Comparison of ENCODE assay signal across 8 cellular contexts in the genomic region with DNA sequence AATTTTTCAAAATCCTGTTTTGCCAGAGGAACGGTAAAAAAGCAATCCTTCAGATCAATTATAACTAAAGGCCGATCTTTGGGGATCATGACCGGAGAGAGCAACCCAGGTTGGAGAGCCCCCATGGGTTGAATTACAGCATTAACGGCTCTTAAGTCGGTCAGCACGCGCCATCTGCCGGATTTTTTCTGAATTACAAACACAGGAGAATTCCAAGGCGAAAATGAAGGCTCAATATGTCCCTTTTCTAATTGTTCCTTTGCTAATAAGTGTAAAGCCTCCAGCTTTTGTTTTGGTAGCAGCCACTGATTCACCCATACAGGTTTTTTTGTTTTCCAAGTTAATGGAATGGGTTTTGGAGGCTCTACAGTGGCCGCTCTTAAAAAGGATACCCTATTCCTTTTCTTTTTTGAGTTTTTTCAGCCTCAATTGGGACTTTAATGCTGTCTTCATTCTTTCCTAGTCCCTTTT. TPM values are rescaled to one million over a fixed set of nuclear protein-coding genes. Genes with fewer than 3 reads are reported as not detected.
DNase-seq lines count a peak whose midpoint lies in the region; ATAC-seq, FAIRE-seq and TF ChIP-seq lines count a peak whose summit lies in the region.

No MANE protein-coding gene starts in this region.

- peak overlapping the region; percentile 32 for H2AFZ ChIP-seq in hepatocyte

- peaks cover 19% of the 10 kb centered on the region for H3K4me1 Mint-ChIP-seq in activated naive CD8-positive, alpha-beta T cell treated with anti-CD3 and anti-CD28 coated beads, Interleukin-2, amount 10 ng/mL, durations not matched to agents 7 days and 5 days

- H3K79me2 ChIP-seq in hepatocyte = no peaks in the 10 kb centered on the region

- ATAC-seq in activated naive CD8-positive, alpha-beta T cell treated with anti-CD3 and anti-CD28 coated beads, Interleukin-2, amount 10 ng/mL, durations not matched to agents 7 days and 5 days (ENCODE audit: low read depth) = no peak
- no peak for ATAC-seq in HG03457 (IDR thresholded peaks at IDR 0.05; ENCODE audit: unreplicated experiment)
- no peak for ATAC-seq in esophagus mucosa

- H3K4me3 ChIP-seq in hepatocyte (no peak overlapping the region), small intestine (ENCODE audit: low read depth in 1 of 2, low read length in 2 of 2) (no peak overlapping the region)

- H3K36me3 ChIP-seq in hepatocyte (replicated peaks; ENCODE audit: insufficient read depth, low read depth) = no peaks in the 10 kb centered on the region
- H3K36me3 ChIP-seq in small intestine (ENCODE audit: control insufficient read depth in 2 of 2, insufficient read depth in 2 of 2, low read length in 2 of 2) = no peaks in the 10 kb centered on the region

- H3K4me3 Mint-ChIP-seq in activated naive CD8-positive, alpha-beta T cell treated with anti-CD3 and anti-CD28 coated beads, Interleukin-2, amount 10 ng/mL, durations not matched to agents 7 days and 5 days = no peak overlapping the region

- FAIRE-seq in small intestine (lab: Jason Lieb, UNC) = no peak

- DNase-seq in EH (ENCODE audit: low read depth) = peak; percentile 72
- peak; percentile 64 for DNase-seq in NCI-H1105 treated with DMSO at 0.1 percent for 48 hours (lab: John Stamatoyannopoulos, UW)
- peak; percentile 40 for DNase-seq in SKM-1 (lab: John Stamatoyannopoulos, UW; ENCODE audit: unreplicated experiment)
- DNase-seq in activated naive CD8-positive, alpha-beta T cell treated with anti-CD3 and anti-CD28 coated beads, Interleukin-2, amount 10 ng/mL, durations not matched to agents 7 days and 5 days = peak; percentile 46
- peak; percentile 84 for DNase-seq in hepatocyte (ENCODE audit: low spot score)
- peak; percentile 69 for DNase-seq in small intestine

- H3K9me3 ChIP-seq in hepatocyte (ENCODE audit: low read depth) = no peaks in the 10 kb centered on the region
- H3K9me3 ChIP-seq in small intestine (ENCODE audit: control insufficient read depth, low read depth) = no peaks in the 10 kb centered on the region

- H3K27ac ChIP-seq in hepatocyte (no peak overlapping the region), small intestine (ENCODE audit: low read depth in 1 of 2, low read length in 1 of 2) (no peak overlapping the region)

- no peaks in the 10 kb centered on the region for H3K9me2 ChIP-seq in hepatocyte (replicated peaks; ENCODE audit: insufficient read depth)

- H3K9me3 Mint-ChIP-seq in activated naive CD8-positive, alpha-beta T cell treated with anti-CD3 and anti-CD28 coated beads, Interleukin-2, amount 10 ng/mL, durations not matched to agents 7 days and 5 days = no peaks in the 10 kb centered on the region

- POLR2A ChIA-PET in activated naive CD8-positive, alpha-beta T cell treated with anti-CD3 and anti-CD28 coated beads, Interleukin-2, amount 10 ng/mL, durations not matched to agents 7 days and 5 days (lab: Charles Lee) = no interaction called here

- WGBS in hepatocyte (ENCODE audit: low lambda C conversion rate, missing lambda C conversion rate) = 12% methylated on average over 10 of the region's 10 CpGs
- 9 to 10% (median 10%) methylated on average over 10 of the region's 10 CpGs for WGBS in small intestine, 3 donors

- no peaks in the 10 kb centered on the region for H4K20me1 ChIP-seq in hepatocyte (ENCODE audit: insufficient read depth, poor library complexity, severe bottlenecking)

- H3K4me1 ChIP-seq in hepatocyte (ENCODE audit: insufficient read depth) = peaks cover 11% of the 10 kb centered on the region
- H3K4me1 ChIP-seq in small intestine (ENCODE audit: control insufficient read depth in 2 of 2, insufficient read depth in 1 of 2, low read depth in 1 of 2, low read length in 1 of 2) = no peaks in the 10 kb centered on the region

- peak; percentile 66 for TF ChIP-seq CTCF in hepatocyte (IDR thresholded peaks at IDR 0.05; ENCODE audit: poor library complexity)

- peak overlapping the region; percentile 58 for H3K4me2 ChIP-seq in hepatocyte

- no peaks in the 10 kb centered on the region for H3K36me3 Mint-ChIP-seq in activated naive CD8-positive, alpha-beta T cell treated with anti-CD3 and anti-CD28 coated beads, Interleukin-2, amount 10 ng/mL, durations not matched to agents 7 days and 5 days

- H3K27me3 Mint-ChIP-seq in activated naive CD8-positive, alpha-beta T cell treated with anti-CD3 and anti-CD28 coated beads, Interleukin-2, amount 10 ng/mL, durations not matched to agents 7 days and 5 days = no peaks in the 10 kb centered on the region

- no peak overlapping the region for H3K27ac Mint-ChIP-seq in activated naive CD8-positive, alpha-beta T cell treated with anti-CD3 and anti-CD28 coated beads, Interleukin-2, amount 10 ng/mL, durations not matched to agents 7 days and 5 days

- H3K27me3 ChIP-seq in hepatocyte (no peaks in the 10 kb centered on the region), small intestine (ENCODE audit: control insufficient read depth in 2 of 2, insufficient read depth in 2 of 2, low read length in 2 of 2) (no peaks in the 10 kb centered on the region)

RNA-seq across cellular contexts. Expression of a gene that starts 16.9 kb away (rescaled TPM):
- not detected for total RNA-seq in activated naive CD8-positive, alpha-beta T cell treated with anti-CD3 and anti-CD28 coated beads, Interleukin-2, amount 10 ng/mL, durations not matched to agents 7 days and 5 days
- total RNA-seq in hepatocyte = not detected in 2 replicates
- polyA plus RNA-seq in hepatocyte = not detected in 2 replicates
- polyA plus RNA-seq in small intestine = not detected
- not detected for total RNA-seq in esophagus mucosa

RNA-seq across cellular contexts. Expression of a gene that starts 19.5 kb away (rescaled TPM):
- 10 to 100 TPM; 77.6 to 79.3 TPM for total RNA-seq in activated naive CD8-positive, alpha-beta T cell treated with anti-CD3 and anti-CD28 coated beads, Interleukin-2, amount 10 ng/mL, durations not matched to agents 7 days and 5 days
- 94.9 and 111 TPM in 2 replicates for total RNA-seq in hepatocyte
- 63.0 and 69.5 TPM in 2 replicates for polyA plus RNA-seq in hepatocyte
- 10 to 100 TPM; 23.7 to 61.1 (median 31.9) TPM for polyA plus RNA-seq in small intestine
- total RNA-seq in esophagus mucosa = 62.7 TPM

RNA-seq across cellular contexts. Expression of a gene that starts 30.4 kb away (rescaled TPM):
- total RNA-seq in activated naive CD8-positive, alpha-beta T cell treated with anti-CD3 and anti-CD28 coated beads, Interleukin-2, amount 10 ng/mL, durations not matched to agents 7 days and 5 days = 10 to 100 TPM; 90.8 to 91.4 TPM
- total RNA-seq in hepatocyte = 53.8 and 71.8 TPM in 2 replicates
- 137 and 152 TPM in 2 replicates for polyA plus RNA-seq in hepatocyte
- 10 to 100 TPM in 2 of 3 donors, 1 to 10 TPM in 1; 8.7 to 36.1 (median 14.6) TPM for polyA plus RNA-seq in small intestine
- total RNA-seq in esophagus mucosa = 13.6 TPM
